9 cellular contexts compared by ENCODE assay signal in the genomic region with DNA sequence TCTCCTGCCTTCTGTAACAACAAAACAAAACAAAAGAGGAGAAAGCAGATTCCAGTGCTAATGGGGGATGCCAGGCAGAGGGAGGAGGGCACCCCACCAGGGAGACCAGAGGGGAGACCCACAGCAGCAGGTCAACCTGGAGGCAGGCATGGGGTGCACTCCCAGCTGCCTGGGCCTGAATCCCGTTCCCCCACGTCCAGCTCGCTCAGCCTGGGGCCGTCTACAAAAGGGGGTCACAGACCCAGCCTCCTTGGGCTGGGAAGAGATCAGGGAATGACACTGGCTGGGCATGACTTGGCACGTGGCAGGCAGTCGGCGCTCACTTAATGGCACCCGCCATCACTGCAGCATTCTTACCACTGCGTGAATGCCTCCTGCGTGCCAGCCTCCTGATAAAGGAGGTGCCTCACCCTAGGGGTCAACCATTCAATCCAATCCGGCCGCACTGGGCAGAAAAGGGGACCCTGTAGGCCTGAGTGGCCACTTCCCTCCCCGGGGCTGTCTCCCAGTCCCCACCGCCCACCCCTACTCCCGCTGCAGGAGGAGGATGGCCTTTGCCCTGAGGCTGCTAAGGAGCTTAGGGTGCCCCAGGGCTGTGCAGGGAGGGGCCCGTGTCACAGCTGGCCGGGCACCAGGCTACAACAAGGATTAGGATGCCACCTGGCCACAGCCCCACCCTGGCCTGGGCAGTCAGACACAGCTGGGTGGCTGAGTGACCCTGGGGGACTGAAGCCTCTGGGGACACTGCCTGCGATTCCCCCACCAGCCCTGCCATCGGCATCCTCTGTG.
A peak's percentile ranks its signal among the peaks of the same experiment; 100 is the strongest.
DNase-seq lines count a peak whose midpoint lies in the region; ATAC-seq and TF ChIP-seq lines count a peak whose summit lies in the region.
"Had no signal": no experiment of that assay in that cellular context is flagged by ENCODE, and none has a peak within 500 bp of the region (broad histone marks: within the 10 kb centered on the region; RNA-seq: fewer than 3 reads in every experiment).

No MANE protein-coding gene starts in this region.

- no peak for DNase-seq in DND-41
- peak; percentile 48 for DNase-seq in WERI-Rb-1
- DNase-seq in KBM-7: no peak
- DNase-seq in DMS79 (lab: John Stamatoyannopoulos, UW): no peak
- no peak for DNase-seq in NCI-H446 (lab: John Stamatoyannopoulos, UW)
- DNase-seq in AML-193 (lab: John Stamatoyannopoulos, UW): no peak

- peaks cover 97% of the 10 kb centered on the region for H3K36me3 ChIP-seq in DND-41 (ENCODE audit: insufficient read depth, low read length)
- H3K36me3 ChIP-seq in WERI-Rb-1: peaks cover 92% of the 10 kb centered on the region
- H3K36me3 ChIP-seq in muscle layer of colon (ENCODE audit: insufficient read depth, low read length): peaks cover 50% of the 10 kb centered on the region

- H4K20me1 ChIP-seq in DND-41 (ENCODE audit: insufficient read depth, low read length): peaks cover 58% of the 10 kb centered on the region

- peak; percentile 27 for ATAC-seq in DND-41 (ENCODE audit: insufficient read depth, low read depth)
- ATAC-seq in HG02571 (IDR thresholded peaks at IDR 0.05; ENCODE audit: unreplicated experiment): peak; percentile 28

- H3K4me3 ChIP-seq in DND-41 (ENCODE audit: low read depth in 1 of 2, low read length in 2 of 2) (no peak overlapping the region), WERI-Rb-1 (ENCODE audit: low read depth, low read length) (no peak overlapping the region), muscle layer of colon (ENCODE audit: low read depth in 1 of 2, low read length in 2 of 2) (no peak overlapping the region)
- H3K4me3 ChIP-seq: K562 had no signal

- peaks cover 30% of the 10 kb centered on the region for H3K79me2 ChIP-seq in DND-41 (ENCODE audit: insufficient read depth, low read length)

- TF ChIP-seq CTCF in DND-41 (IDR thresholded peaks at IDR 0.05; ENCODE audit: borderline replicate concordance, extremely low read depth, low read length, poor library complexity, severe bottlenecking) (no peak), WERI-Rb-1 (IDR thresholded peaks at IDR 0.05; ENCODE audit: low read depth, low read length) (no peak)

- H2AFZ ChIP-seq in DND-41 (ENCODE audit: low read depth, low read length): no peak overlapping the region

- H3K4me1 ChIP-seq in DND-41 (ENCODE audit: insufficient read depth, low read length): peaks cover 37% of the 10 kb centered on the region
- H3K4me1 ChIP-seq in muscle layer of colon (ENCODE audit: insufficient read depth, low read length): peaks cover 32% of the 10 kb centered on the region

- peaks cover 2% of the 10 kb centered on the region for H3K9me3 ChIP-seq in DND-41 (ENCODE audit: insufficient read depth, low read length, severe bottlenecking)
- H3K9me3 ChIP-seq in WERI-Rb-1 (ENCODE audit: severe bottlenecking): no peaks in the 10 kb centered on the region
- no peaks in the 10 kb centered on the region for H3K9me3 ChIP-seq in muscle layer of colon (ENCODE audit: low read length)

- peak overlapping the region; percentile 53 for H3K27ac ChIP-seq in DND-41 (ENCODE audit: low read length)
- H3K27ac ChIP-seq in WERI-Rb-1: peak overlapping the region; percentile 94
- peak overlapping the region; percentile 71 for H3K27ac ChIP-seq in muscle layer of colon (ENCODE audit: low read depth, low read length)

- H3K27me3 ChIP-seq in DND-41 (ENCODE audit: insufficient read depth, low read length, poor library complexity) (no peaks in the 10 kb centered on the region), WERI-Rb-1 (ENCODE audit: insufficient read depth, low read depth, severe bottlenecking) (no peaks in the 10 kb centered on the region), muscle layer of colon (ENCODE audit: control insufficient read depth in 1 of 2, insufficient read depth in 2 of 2, low read length in 2 of 2) (no peaks in the 10 kb centered on the region)

- no peak overlapping the region for H3K4me2 ChIP-seq in DND-41 (ENCODE audit: insufficient read depth, low read length)

- in situ Hi-C loops in KBM-7 (cut with MboI; ENCODE audit: low pct_unique_long_range_greater_than_20kb, low sequenced_read_pairs): no loop called here

- H3K9ac ChIP-seq in DND-41 (ENCODE audit: low read depth, low read length): no peak overlapping the region
- no peak overlapping the region for H3K9ac ChIP-seq in muscle layer of colon (ENCODE audit: low read length)
